24 cellular contexts compared by ENCODE assay signal in genomic region chr15:34737379-34737928, GRCh38. TPM values are rescaled to one million over a fixed set of nuclear protein-coding genes. Genes with fewer than 3 reads are reported as not detected.
DNase-seq lines count a peak whose midpoint lies in the region; ATAC-seq, FAIRE-seq and TF ChIP-seq lines count a peak whose summit lies in the region.
"Had no signal": no experiment of that assay in that cellular context is flagged by ENCODE, and none has a peak within 500 bp of the region (broad histone marks: within the 10 kb centered on the region; RNA-seq: fewer than 3 reads in every experiment).

No MANE protein-coding gene starts in this region.

- CTCF ChIA-PET in mammary epithelial cell (lab: Charles Lee; ENCODE audit: low non-redundant PET) = interaction anchor here (0.6 kb wide), 2 partner anchors 138 to 182 kb away, joined by 7 read pairs; no protein-coding TSS in a partner anchor

- H2AFZ ChIP-seq in mammary epithelial cell (ENCODE audit: low read depth, low read length) (no peak overlapping the region), keratinocyte (ENCODE audit: control insufficient read depth, low read length) (no peak overlapping the region)

- in situ Hi-C loops in mammary epithelial cell (cut with MboI; ENCODE audit: low sequenced_read_pairs in 2 of 2) = no loop called here

- TF ChIP-seq CTCF in mammary epithelial cell (conservative IDR thresholded peaks at IDR 0.05 in 1 of 2, IDR thresholded peaks at IDR 0.05 in 1 of 2; ENCODE audit: extremely low read depth in 1 of 2, insufficient read depth in 1 of 2, low read depth in 1 of 2, low read length in 2 of 2) (no peak), keratinocyte (optimal IDR thresholded peaks at IDR 0.05 in 1 of 3, IDR thresholded peaks at IDR 0.05 in 1 of 3, conservative IDR thresholded peaks at IDR 0.05 in 1 of 3; ENCODE audit: extremely low read depth in 1 of 3, insufficient read depth in 2 of 3, low read length in 3 of 3) (no peak)

- no peaks in the 10 kb centered on the region for H3K9me1 ChIP-seq in keratinocyte (ENCODE audit: control insufficient read depth, extremely low read depth, insufficient read depth, low read length)

- H3K9ac ChIP-seq in mammary epithelial cell (ENCODE audit: insufficient read depth, low read length) = no peak overlapping the region
- no peak overlapping the region for H3K9ac ChIP-seq in keratinocyte (ENCODE audit: control insufficient read depth, extremely low read depth, insufficient read depth, low read length)

- BruUV-seq in mammary epithelial cell (replicated peaks; lab: Mats Ljungman, UMichigan) = no TSS peak

- TF ChIP-seq POLR2A in H54 (IDR thresholded peaks at IDR 0.05; ENCODE audit: low read depth, low read length) = no peak

- H3K27me3 ChIP-seq in mammary epithelial cell (ENCODE audit: insufficient read depth, low read length) = peaks cover 3% of the 10 kb centered on the region
- H3K27me3 ChIP-seq in keratinocyte (ENCODE audit: control insufficient read depth, extremely low read depth, insufficient read depth, low read length) = peaks cover 12% of the 10 kb centered on the region
- H3K27me3 ChIP-seq: colonic mucosa, vagina had no signal

- H3K27ac ChIP-seq in mammary epithelial cell (ENCODE audit: insufficient read depth, low read depth, low read length) (no peak overlapping the region), keratinocyte (ENCODE audit: control insufficient read depth, insufficient read depth, low read length) (no peak overlapping the region)
- H3K27ac ChIP-seq: colonic mucosa, vagina had no signal

- H3K4me3 ChIP-seq in mammary epithelial cell (replicated peaks in 1 of 3; ENCODE audit: insufficient read depth in 1 of 3, low read depth in 2 of 3, low read length in 3 of 3) (no peak overlapping the region), keratinocyte (ENCODE audit: control insufficient read depth in 2 of 3, extremely low read depth in 1 of 3, insufficient read depth in 2 of 3, low read depth in 1 of 3, low read length in 3 of 3) (no peak overlapping the region)
- H3K4me3 ChIP-seq: colonic mucosa, smooth muscle cell, vagina had no signal

- FAIRE-seq in H54 (lab: Jason Lieb, UNC) = peak; percentile 52
- peak; percentile 34 for FAIRE-seq in keratinocyte (lab: Jason Lieb, UNC)

- H3K36me3 ChIP-seq in mammary epithelial cell (ENCODE audit: insufficient read depth, low read length) (no peaks in the 10 kb centered on the region), keratinocyte (ENCODE audit: control insufficient read depth in 2 of 2, extremely low read depth in 1 of 2, insufficient read depth in 2 of 2, low read length in 2 of 2) (no peaks in the 10 kb centered on the region)
- H3K36me3 ChIP-seq: colonic mucosa, vagina had no signal

- dilution Hi-C loops in mammary epithelial cell (cut with HindIII; ENCODE audit: low sequenced_read_pairs) (no loop called here), keratinocyte (cut with MboI; ENCODE audit: extremely low pct_ligation_motif_present, low sequenced_read_pairs) (no loop called here)

- H3K79me2 ChIP-seq in mammary epithelial cell (ENCODE audit: insufficient read depth, low read length) = no peaks in the 10 kb centered on the region
- no peaks in the 10 kb centered on the region for H3K79me2 ChIP-seq in keratinocyte (ENCODE audit: control insufficient read depth, insufficient read depth, low read length)

- intact Hi-C loops in mammary epithelial cell (cut with micrococcal nuclease) = no loop called here

- peak; percentile 27 for DNase-seq in AG08396 (ENCODE audit: low spot score)
- DNase-seq in H54 (ENCODE audit: insufficient read length, low spot score) = no peak
- peak; percentile 35 for DNase-seq in mammary epithelial cell
- no peak for DNase-seq in keratinocyte (ENCODE audit: low read depth, low spot score)
- no peak for DNase-seq in cortex of kidney (lab: John Stamatoyannopoulos, UW)
- DNase-seq in amniotic stem cell (lab: John Stamatoyannopoulos, UW) = no peak
- no peak for DNase-seq in activated CD4-positive, alpha-beta T cell treated with anti-CD3 and anti-CD28 coated beads for 48 hours
- DNase-seq: activated CD4-positive, alpha-beta T cell treated with anti-CD3 and anti-CD28 coated beads, Interleukin-2, amount 50 U/mL, for 1 hour; activated naive CD4-positive, alpha-beta T cell treated with Interleukin-2 at 50 U/mL for 16 hours; activated T-cell treated with anti-CD3 and anti-CD28 coated beads for 4 hours; aorta; colonic mucosa; foreskin melanocyte; naive thymus-derived CD8-positive, alpha-beta T cell; NCI-H1436; NCI-H226; stimulated activated CD8-positive, alpha-beta memory T cell treated with anti-CD3 and anti-CD28 coated beads, Interleukin-4, amount 100 ng/mL, for 48 hours; substantia nigra had no signal

- WGBS in mammary epithelial cell (ENCODE audit: low coverage, missing lambda C conversion rate) = 0% methylated on average over 3 of the region's 4 CpGs

- no peak for ATAC-seq in HG02970 (IDR thresholded peaks at IDR 0.05; ENCODE audit: low FRiP score, unreplicated experiment)
- ATAC-seq: naive thymus-derived CD8-positive, alpha-beta T cell had no signal

- H3K9me3 ChIP-seq in mammary epithelial cell (replicated peaks; ENCODE audit: insufficient read depth, low read length) (no peaks in the 10 kb centered on the region), keratinocyte (ENCODE audit: control insufficient read depth, low read depth, low read length) (no peaks in the 10 kb centered on the region)
- H3K9me3 ChIP-seq: colonic mucosa, vagina had no signal

- no peak overlapping the region for H3K4me2 ChIP-seq in mammary epithelial cell (ENCODE audit: insufficient read depth, low read depth, low read length)
- H3K4me2 ChIP-seq in keratinocyte (ENCODE audit: control insufficient read depth, extremely low read depth, insufficient read depth, low read depth, low read length) = no peak overlapping the region
- H3K4me2 ChIP-seq: smooth muscle cell had no signal

- H4K20me1 ChIP-seq in mammary epithelial cell (ENCODE audit: insufficient read depth, low read length) = no peaks in the 10 kb centered on the region
- H4K20me1 ChIP-seq in keratinocyte (ENCODE audit: control insufficient read depth, extremely low read depth, insufficient read depth, low read length) = no peaks in the 10 kb centered on the region

- H3K4me1 ChIP-seq in mammary epithelial cell (ENCODE audit: insufficient read depth, low read length) (peaks cover 4% of the 10 kb centered on the region), keratinocyte (ENCODE audit: control insufficient read depth, extremely low read depth, insufficient read depth, low read length) (peaks cover under 1% of the 10 kb centered on the region)
- H3K4me1 ChIP-seq: colonic mucosa, vagina had no signal

RNA-seq across cellular contexts. Expression of gene GJD2, which starts 17.3 kb away (rescaled TPM):
- total RNA-seq in mammary epithelial cell = not detected
- polyA plus RNA-seq in mammary epithelial cell (not detected), keratinocyte (not detected in 3 replicates)
- polyA minus RNA-seq in mammary epithelial cell (not detected), keratinocyte (not detected in 3 replicates)
- polyA plus RNA-seq in keratinocyte (2011; ENCODE audit: low read depth) = not detected
- not detected in 2 replicates for polyA plus RNA-seq in keratinocyte (2011; cell fraction: cytosol; rRNA removed)
- not detected in 2 replicates for polyA plus RNA-seq in keratinocyte (2011; cell fraction: nucleus; rRNA removed)
- polyA plus RNA-seq in keratinocyte (2012; ENCODE audit: low replicate concordance) = not detected in 2 replicates
- not detected for polyA minus RNA-seq in keratinocyte (2011; cell fraction: cytosol; rRNA and poly(A)+ RNA removed)
- not detected in 2 replicates for polyA minus RNA-seq in keratinocyte (2011; cell fraction: nucleus; rRNA and poly(A)+ RNA removed)
- total RNA-seq: colonic mucosa; HT1080; lung microvascular endothelial cell; naive thymus-derived CD8-positive, alpha-beta T cell; posterior vena cava; smooth muscle cell; vagina had no signal
- polyA plus RNA-seq: aorta; naive thymus-derived CD8-positive, alpha-beta T cell; smooth muscle cell had no signal

RNA-seq across cellular contexts. Expression of gene ACTC1, which starts 57.9 kb away (rescaled TPM):
- total RNA-seq in mammary epithelial cell = not detected
- 0.16 TPM for polyA plus RNA-seq in mammary epithelial cell
- polyA minus RNA-seq in mammary epithelial cell = not detected
- polyA plus RNA-seq in keratinocyte = 0.08 to 0.10 TPM in 2 of 3 replicates, not detected in the other
- 0.45 TPM for polyA plus RNA-seq in keratinocyte (2011; ENCODE audit: low read depth)
- 0.05 TPM in 1 of 2 replicates, not detected in the other for polyA plus RNA-seq in keratinocyte (2011; cell fraction: cytosol; rRNA removed)
- 0.11 and 0.45 TPM in 2 replicates for polyA plus RNA-seq in keratinocyte (2011; cell fraction: nucleus; rRNA removed)
- 0.66 TPM in 1 of 2 replicates, not detected in the other for polyA plus RNA-seq in keratinocyte (2012; ENCODE audit: low replicate concordance)
- polyA minus RNA-seq in keratinocyte = not detected in 3 replicates
- polyA minus RNA-seq in keratinocyte (2011; cell fraction: cytosol; rRNA and poly(A)+ RNA removed) = not detected
- not detected in 2 replicates for polyA minus RNA-seq in keratinocyte (2011; cell fraction: nucleus; rRNA and poly(A)+ RNA removed)
- total RNA-seq: HT1080; lung microvascular endothelial cell; naive thymus-derived CD8-positive, alpha-beta T cell had no signal
- polyA plus RNA-seq: naive thymus-derived CD8-positive, alpha-beta T cell had no signal

Comparison
In these comparisons a context has a peak if more than half of its experiments do, and no peak if none do; other contexts are left out.
1. DNase-seq: peak in AG08396 (single experiment) and mammary epithelial cell (single experiment); none in H54 (single experiment), keratinocyte (single experiment), cortex of kidney (single experiment), amniotic stem cell (single experiment) and activated CD4-positive, alpha-beta T cell treated with anti-CD3 and anti-CD28 coated beads for 48 hours (single experiment).